Comparison of ENCODE assay signal across 14 cellular contexts in the genomic region with DNA sequence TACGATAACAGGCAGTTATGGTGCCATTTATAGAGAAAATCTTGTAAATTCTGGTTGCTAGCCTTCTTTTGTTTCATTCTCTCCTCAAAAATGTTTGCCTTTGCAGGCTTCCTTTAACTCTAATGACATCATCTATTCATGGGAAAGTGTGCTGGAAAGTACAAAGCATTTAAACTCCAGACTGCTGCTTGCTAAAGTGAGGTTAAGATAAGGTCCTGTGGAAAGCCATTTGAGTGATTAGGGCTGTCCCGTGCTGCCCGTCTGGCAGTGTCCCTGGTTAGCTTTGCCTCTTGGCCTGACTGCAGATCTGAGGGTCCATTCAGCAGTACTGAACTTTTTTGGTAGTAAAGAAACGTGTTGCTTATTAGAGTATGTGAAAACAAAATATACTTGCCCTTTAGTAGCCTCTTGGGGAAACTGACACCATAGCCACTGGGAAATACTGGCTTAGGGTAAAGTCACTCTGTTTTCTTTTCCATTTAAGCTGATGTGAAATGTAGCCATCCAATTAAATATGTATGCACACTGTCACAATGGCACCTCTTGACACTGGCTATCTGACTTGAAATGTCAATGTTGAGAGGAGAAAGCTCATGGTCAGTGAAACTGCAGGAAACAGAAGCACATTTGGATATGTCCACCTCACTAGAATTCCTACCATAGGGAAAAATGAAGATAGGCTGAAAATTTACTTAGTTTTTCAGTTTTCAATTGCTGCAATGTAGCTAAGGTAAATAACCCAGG.
DNase-seq lines count a peak whose midpoint lies in the region; ATAC-seq and TF ChIP-seq lines count a peak whose summit lies in the region.
"Had no signal": no experiment of that assay in that cellular context is flagged by ENCODE, and none has a peak within 500 bp of the region (broad histone marks: within the 10 kb centered on the region; RNA-seq: fewer than 3 reads in every experiment).

No MANE protein-coding gene starts in this region.

- no peaks in the 10 kb centered on the region for H3K9me3 Mint-ChIP-seq in endodermal cell
- H3K9me3 Mint-ChIP-seq: central memory CD8-positive, alpha-beta T cell; WTC11 had no signal

- no peaks in the 10 kb centered on the region for H3K27me3 ChIP-seq in endodermal cell (ENCODE audit: control insufficient read depth, insufficient read depth, low read length, poor library complexity, severe bottlenecking)
- H3K27me3 ChIP-seq in smooth muscle cell (ENCODE audit: low read depth), result no peaks in the 10 kb centered on the region
- H3K27me3 ChIP-seq: upper lobe of right lung had no signal

- no peak overlapping the region for H3K4me3 Mint-ChIP-seq in endodermal cell
- H3K4me3 Mint-ChIP-seq: central memory CD8-positive, alpha-beta T cell; WTC11 had no signal

- H3K79me2 ChIP-seq in smooth muscle cell (ENCODE audit: low read depth), result no peaks in the 10 kb centered on the region

- H3K9me3 ChIP-seq in endodermal cell (ENCODE audit: control insufficient read depth, low read length), result no peaks in the 10 kb centered on the region
- no peaks in the 10 kb centered on the region for H3K9me3 ChIP-seq in smooth muscle cell (replicated peaks; ENCODE audit: low read depth)
- H3K9me3 ChIP-seq: upper lobe of right lung had no signal

- no peak overlapping the region for H3K27ac Mint-ChIP-seq in endodermal cell
- H3K27ac Mint-ChIP-seq: WTC11 had no signal

- peak overlapping the region; percentile 13 for H3K27ac ChIP-seq in endodermal cell (ENCODE audit: low read depth, low read length)
- no peak overlapping the region for H3K27ac ChIP-seq in smooth muscle cell (ENCODE audit: low read depth)
- H3K27ac ChIP-seq: C4-2B, upper lobe of right lung had no signal

- H3K4me1 Mint-ChIP-seq in endodermal cell, result peaks cover 19% of the 10 kb centered on the region
- H3K4me1 Mint-ChIP-seq: central memory CD8-positive, alpha-beta T cell had no signal

- TF ChIP-seq CTCF in endodermal cell (conservative IDR thresholded peaks at IDR 0.05) (no peak), smooth muscle cell (IDR thresholded peaks at IDR 0.05; ENCODE audit: borderline replicate concordance, insufficient read depth, poor library complexity, severe bottlenecking) (no peak)

- peak overlapping the region; percentile 38 for H2AFZ ChIP-seq in smooth muscle cell (ENCODE audit: low read depth)

- H3K4me3 ChIP-seq in endodermal cell (ENCODE audit: low read length), result no peak overlapping the region
- H3K4me3 ChIP-seq in smooth muscle cell, result no peak overlapping the region
- H3K4me3 ChIP-seq: upper lobe of right lung had no signal

- H3K36me3 ChIP-seq in endodermal cell (ENCODE audit: control insufficient read depth, insufficient read depth, low read length) (no peaks in the 10 kb centered on the region), smooth muscle cell (ENCODE audit: low read depth) (no peaks in the 10 kb centered on the region)
- H3K36me3 ChIP-seq: upper lobe of right lung had no signal

- H4K20me1 ChIP-seq in smooth muscle cell (ENCODE audit: low read depth), result no peaks in the 10 kb centered on the region

- WGBS in endodermal cell (ENCODE audit: insufficient coverage in 1 of 2, insufficient read length in 1 of 2), 2 experiments, result 56 to 93% methylated on average over 3 to 4 of the region's 4 CpGs
- WGBS in smooth muscle cell (ENCODE audit: low lambda C conversion rate), result 8% methylated on average over 4 of the region's 4 CpGs

- no peaks in the 10 kb centered on the region for H3K27me3 Mint-ChIP-seq in endodermal cell (ENCODE audit: insufficient read depth)
- H3K27me3 Mint-ChIP-seq: central memory CD8-positive, alpha-beta T cell had no signal

- peak overlapping the region; percentile 30 for H3K4me2 ChIP-seq in smooth muscle cell

- DNase-seq in LHCN-M2 (ENCODE audit: low read depth) (peak; percentile 30), endodermal cell (no peak), islet precursor cell (peak; percentile 78), smooth muscle cell (lab: John Stamatoyannopoulos, UW; ENCODE audit: unreplicated experiment) (no peak), Kasumi-1 (lab: John Stamatoyannopoulos, UW) (no peak), HuH-7 (ENCODE audit: low spot score) (no peak)
- DNase-seq: activated gamma-delta T cell treated with Interleukin-2 at 50 U/mL for 16 hours, NCI-H2171 treated with DMSO at 0.1 percent for 48 hours, upper lobe of right lung had no signal

- H3F3A ChIP-seq in smooth muscle cell (ENCODE audit: low read depth), result no peaks in the 10 kb centered on the region

- H3K36me3 Mint-ChIP-seq in endodermal cell (ENCODE audit: low read depth), result no peaks in the 10 kb centered on the region
- H3K36me3 Mint-ChIP-seq: WTC11 had no signal

- H3K9ac ChIP-seq in endodermal cell (ENCODE audit: extremely low read depth, low read length, poor library complexity, severe bottlenecking) (no peak overlapping the region), smooth muscle cell (ENCODE audit: low read depth) (no peak overlapping the region)

- ATAC-seq in HG03354 (IDR thresholded peaks at IDR 0.05; ENCODE audit: poor library complexity, severe bottlenecking, unreplicated experiment) (no peak), GM18907 (IDR thresholded peaks at IDR 0.05; ENCODE audit: unreplicated experiment) (no peak)
- ATAC-seq: upper lobe of right lung, WTC11 had no signal

- H3K4me1 ChIP-seq in endodermal cell (ENCODE audit: control insufficient read depth, insufficient read depth, low read length) (no peaks in the 10 kb centered on the region), smooth muscle cell (ENCODE audit: low read depth) (peaks cover 9% of the 10 kb centered on the region)

Comparison
In these comparisons a context has a peak if more than half of its experiments do, and no peak if none do; other contexts are left out.
1. DNase-seq: peak in LHCN-M2 (single experiment) and islet precursor cell (single experiment); none in endodermal cell (single experiment), smooth muscle cell (single experiment), Kasumi-1 (0 of 2) and HuH-7 (single experiment).